19 cellular contexts compared by ENCODE assay signal in the genomic region with DNA sequence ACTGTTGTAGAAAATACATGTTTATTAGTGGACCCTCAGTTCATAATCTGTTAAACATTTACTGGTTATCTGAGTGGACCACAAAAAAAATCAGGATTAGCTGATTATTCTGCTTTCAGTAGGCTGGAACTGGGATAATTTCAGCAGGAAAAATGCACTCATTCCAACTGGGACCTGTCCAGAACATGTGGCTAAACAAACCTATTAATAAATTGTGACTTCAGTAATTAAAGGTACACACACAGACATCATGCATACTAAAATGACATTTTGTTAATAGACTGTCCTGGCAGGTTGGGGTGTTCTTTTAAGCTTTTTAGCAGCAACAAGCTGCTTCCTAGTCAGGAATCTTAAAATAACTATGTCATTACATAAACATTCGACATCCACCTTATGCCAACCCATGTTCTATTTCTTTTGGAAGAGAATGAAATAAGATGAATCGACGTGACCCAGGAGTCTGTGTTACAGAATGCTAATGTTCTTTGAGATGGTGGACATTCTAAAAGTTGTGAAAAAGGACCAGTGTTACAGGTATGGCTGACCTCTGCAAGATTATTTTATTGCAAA.
"Had no signal": no experiment of that assay in that cellular context is flagged by ENCODE, and none has a peak within 500 bp of the region (broad histone marks: within the 10 kb centered on the region; RNA-seq: fewer than 3 reads in every experiment).

No MANE protein-coding gene starts in this region.

- H3K27ac ChIP-seq: breast epithelium, dorsolateral prefrontal cortex, lower lobe of right lung, tibial nerve, vagina, WERI-Rb-1 had no signal

- H3K4me3 Mint-ChIP-seq: activated CD4-positive, alpha-beta memory T cell treated with anti-CD3 and anti-CD28 coated beads, Interleukin-2, amount 10 ng/mL, durations not matched to agents 7 days and 5 days; activated naive CD8-positive, alpha-beta T cell; activated T-cell treated with anti-CD3 and anti-CD28 coated beads, Interleukin-2, amount 50 U/mL, for 24 hours; endodermal cell; immature natural killer cell; stimulated activated memory B cell treated with anti-CD40 and anti-IgM and Interleukin-4, amounts not matched to agents 10 μg/mL and 1 μg/mL and 100 μg/mL, for 72 hours; T-helper 1 cell treated with Interleukin-12 subunit alpha and Interleukin-12 subunit beta and Interleukin-4 antibody, amounts not matched to agents 30 μg/mL and 1 μg/mL, for 36 hours had no signal

- H3K4me1 ChIP-seq: breast epithelium, lower lobe of right lung, vagina had no signal

- H3K4me1 Mint-ChIP-seq: activated CD4-positive, alpha-beta memory T cell treated with anti-CD3 and anti-CD28 coated beads, Interleukin-2, amount 10 ng/mL, durations not matched to agents 7 days and 5 days; endodermal cell; immature natural killer cell had no signal

- H3K36me3 ChIP-seq: breast epithelium, lower lobe of right lung, tibial nerve, vagina, WERI-Rb-1 had no signal

- ATAC-seq: lower lobe of right lung; stimulated activated memory B cell treated with anti-CD40 and anti-IgM and Interleukin-4, amounts not matched to agents 10 μg/mL and 1 μg/mL and 100 μg/mL, for 72 hours had no signal

- H3K4me3 ChIP-seq: breast epithelium, dorsolateral prefrontal cortex, lower lobe of right lung, tibial nerve, vagina had no signal

- DNase-seq: activated CD4-positive, alpha-beta memory T cell treated with anti-CD3 and anti-CD28 coated beads, Interleukin-2, amount 10 ng/mL, durations not matched to agents 7 days and 5 days; activated CD4-positive, alpha-beta T cell treated with anti-CD3 and anti-CD28 coated beads for 4 hours; activated effector memory CD4-positive, alpha-beta T cell treated with anti-CD3 and anti-CD28 coated beads, Interleukin-2, amount 50 U/mL, for 16 hours; activated T-cell treated with anti-CD3 and anti-CD28 coated beads, Interleukin-2, amount 50 U/mL, for 24 hours; amniotic stem cell; dorsolateral prefrontal cortex; endodermal cell; erythroblast; glutamatergic neuron; immature natural killer cell; lower lobe of right lung; stimulated activated CD4-positive, alpha-beta T cell treated with anti-CD3 and anti-CD28 coated beads, Interleukin-2, amount 100 ng/mL, for 48 hours; WERI-Rb-1 had no signal

- H3K27me3 Mint-ChIP-seq: activated CD4-positive, alpha-beta memory T cell treated with anti-CD3 and anti-CD28 coated beads, Interleukin-2, amount 10 ng/mL, durations not matched to agents 7 days and 5 days; activated naive CD8-positive, alpha-beta T cell; activated T-cell treated with anti-CD3 and anti-CD28 coated beads, Interleukin-2, amount 50 U/mL, for 24 hours; stimulated activated memory B cell treated with anti-CD40 and anti-IgM and Interleukin-4, amounts not matched to agents 10 μg/mL and 1 μg/mL and 100 μg/mL, for 72 hours had no signal

- H3K27me3 ChIP-seq: breast epithelium, dorsolateral prefrontal cortex, tibial nerve, vagina had no signal

- H3K27ac Mint-ChIP-seq: activated CD4-positive, alpha-beta memory T cell treated with anti-CD3 and anti-CD28 coated beads, Interleukin-2, amount 10 ng/mL, durations not matched to agents 7 days and 5 days; activated naive CD8-positive, alpha-beta T cell; activated T-cell treated with anti-CD3 and anti-CD28 coated beads, Interleukin-2, amount 50 U/mL, for 24 hours; endodermal cell; immature natural killer cell; stimulated activated memory B cell treated with anti-CD40 and anti-IgM and Interleukin-4, amounts not matched to agents 10 μg/mL and 1 μg/mL and 100 μg/mL, for 72 hours; T-helper 1 cell treated with Interleukin-12 subunit alpha and Interleukin-12 subunit beta and Interleukin-4 antibody, amounts not matched to agents 30 μg/mL and 1 μg/mL, for 36 hours had no signal

- H3K36me3 Mint-ChIP-seq: activated naive CD8-positive, alpha-beta T cell had no signal
